In genomic region chr2:84527137-84528129, GRCh38 we compare ENCODE assay signal across 22 cellular contexts. TPM values are rescaled to one million over a fixed set of nuclear protein-coding genes. Genes with fewer than 3 reads are reported as not detected.
A peak's percentile ranks its signal among the peaks of the same experiment; 100 is the strongest.
DNase-seq lines count a peak whose midpoint lies in the region; ATAC-seq and TF ChIP-seq lines count a peak whose summit lies in the region.
"Had no signal": no experiment of that assay in that cellular context is flagged by ENCODE, and none has a peak within 500 bp of the region (broad histone marks: within the 10 kb centered on the region; RNA-seq: fewer than 3 reads in every experiment).

No MANE protein-coding gene starts in this region.

- no peak for TF ChIP-seq CTCF in GM13977 (IDR thresholded peaks at IDR 0.05; ENCODE audit: extremely low read depth, insufficient read depth, missing control alignments)

- no peaks in the 10 kb centered on the region for H3K27me3 Mint-ChIP-seq in activated naive CD4-positive, alpha-beta T cell treated with anti-CD3 and anti-CD28 coated beads for 36 hours (ENCODE audit: low read depth)
- H3K27me3 Mint-ChIP-seq in activated naive CD4-positive, alpha-beta T cell treated with anti-CD3 and anti-CD28 coated beads, Interleukin-2, amount 10 ng/mL, durations not matched to agents 7 days and 5 days = no peaks in the 10 kb centered on the region
- no peaks in the 10 kb centered on the region for H3K27me3 Mint-ChIP-seq in stimulated activated naive CD8-positive, alpha-beta T cell treated with anti-CD3 and anti-CD28 coated beads, Interleukin-15, amount 100 ng/mL, for 72 hours
- H3K27me3 Mint-ChIP-seq: CD4-positive, alpha-beta T cell; progenitor cell of endocrine pancreas had no signal

- no peaks in the 10 kb centered on the region for H3K9me3 Mint-ChIP-seq in activated naive CD4-positive, alpha-beta T cell treated with anti-CD3 and anti-CD28 coated beads for 36 hours
- peaks cover 2% of the 10 kb centered on the region for H3K9me3 Mint-ChIP-seq in activated naive CD4-positive, alpha-beta T cell treated with anti-CD3 and anti-CD28 coated beads, Interleukin-2, amount 10 ng/mL, durations not matched to agents 7 days and 5 days
- peaks cover 9 to 21% of the 10 kb centered on the region in 2 donors for H3K9me3 Mint-ChIP-seq in stimulated activated naive CD8-positive, alpha-beta T cell treated with anti-CD3 and anti-CD28 coated beads, Interleukin-15, amount 100 ng/mL, for 72 hours
- H3K9me3 Mint-ChIP-seq: CD4-positive, alpha-beta T cell; type B pancreatic cell had no signal

- peak overlapping the region; percentile 25 for H3K27ac Mint-ChIP-seq in activated naive CD4-positive, alpha-beta T cell treated with anti-CD3 and anti-CD28 coated beads for 36 hours
- no peak overlapping the region for H3K27ac Mint-ChIP-seq in activated naive CD4-positive, alpha-beta T cell treated with anti-CD3 and anti-CD28 coated beads, Interleukin-2, amount 10 ng/mL, durations not matched to agents 7 days and 5 days
- H3K27ac Mint-ChIP-seq in stimulated activated naive CD8-positive, alpha-beta T cell treated with anti-CD3 and anti-CD28 coated beads, Interleukin-15, amount 100 ng/mL, for 72 hours = peak overlapping the region; percentile 23 to 48
- H3K27ac Mint-ChIP-seq: CD4-positive, alpha-beta T cell; memory B cell; nephron; progenitor cell of endocrine pancreas; type B pancreatic cell had no signal

- no peak overlapping the region for H3K4me3 Mint-ChIP-seq in activated naive CD4-positive, alpha-beta T cell treated with anti-CD3 and anti-CD28 coated beads for 36 hours
- no peak overlapping the region for H3K4me3 Mint-ChIP-seq in activated naive CD4-positive, alpha-beta T cell treated with anti-CD3 and anti-CD28 coated beads, Interleukin-2, amount 10 ng/mL, durations not matched to agents 7 days and 5 days
- no peak overlapping the region for H3K4me3 Mint-ChIP-seq in stimulated activated naive CD8-positive, alpha-beta T cell treated with anti-CD3 and anti-CD28 coated beads, Interleukin-15, amount 100 ng/mL, for 72 hours
- H3K4me3 Mint-ChIP-seq: CD4-positive, alpha-beta T cell; memory B cell; nephron; type B pancreatic cell had no signal

- CTCF ChIA-PET in activated naive CD4-positive, alpha-beta T cell treated with anti-CD3 and anti-CD28 coated beads for 36 hours (lab: Charles Lee) = interaction anchor here (0.9 to 3.0 kb wide), 8 partner anchors 7 to 398 kb away, joined by 3 to 11 read pairs (median 3); partner anchors contain the start of gene DNAH6
- CTCF ChIA-PET in activated naive CD4-positive, alpha-beta T cell treated with anti-CD3 and anti-CD28 coated beads, Interleukin-2, amount 10 ng/mL, durations not matched to agents 7 days and 5 days (lab: Charles Lee) = interaction anchor here (0.7 to 2.2 kb wide), 9 partner anchors 10 to 535 kb away, joined by 3 to 13 read pairs (median 4); no protein-coding TSS in a partner anchor

- peaks cover 17% of the 10 kb centered on the region for H3K4me1 Mint-ChIP-seq in activated naive CD4-positive, alpha-beta T cell treated with anti-CD3 and anti-CD28 coated beads for 36 hours (ENCODE audit: low read depth)
- H3K4me1 Mint-ChIP-seq in activated naive CD4-positive, alpha-beta T cell treated with anti-CD3 and anti-CD28 coated beads, Interleukin-2, amount 10 ng/mL, durations not matched to agents 7 days and 5 days = peaks cover 3% of the 10 kb centered on the region
- H3K4me1 Mint-ChIP-seq in stimulated activated naive CD8-positive, alpha-beta T cell treated with anti-CD3 and anti-CD28 coated beads, Interleukin-15, amount 100 ng/mL, for 72 hours = peaks cover 21% of the 10 kb centered on the region
- H3K4me1 Mint-ChIP-seq: memory B cell, nephron had no signal

- DNase-seq in activated naive CD4-positive, alpha-beta T cell treated with anti-CD3 and anti-CD28 coated beads for 36 hours = no peak
- no peak for DNase-seq in activated naive CD4-positive, alpha-beta T cell treated with anti-CD3 and anti-CD28 coated beads, Interleukin-2, amount 10 ng/mL, durations not matched to agents 7 days and 5 days
- peak; percentile 25 for DNase-seq in amniotic epithelial cell (ENCODE audit: low read depth)
- peak in 1 of 2 donors; percentile 13 for DNase-seq in left colon
- DNase-seq in stimulated activated naive CD8-positive, alpha-beta T cell treated with anti-CD3 and anti-CD28 coated beads, Interleukin-15, amount 100 ng/mL, for 72 hours = no peak
- no peak for DNase-seq in HT-29 (ENCODE audit: low spot score)
- no peak for DNase-seq in GM13977 (ENCODE audit: low spot score)
- DNase-seq: activated T-cell treated with anti-CD3 and anti-CD28 coated beads, Interleukin-2, amount 50 U/mL, for 1 hour; CD4-positive, alpha-beta T cell; DMS79 treated with DMSO at 0.1 percent for 48 hours; effector memory CD4-positive, alpha-beta T cell; GOT3; islet precursor cell; NCI-H1930; NCI-H446; NK-92 treated with Interleukin-12 subunit alpha and Interleukin-12 subunit beta, amount 100 ng/mL, for 24 hours; spleen had no signal

- H3K36me3 Mint-ChIP-seq in activated naive CD4-positive, alpha-beta T cell treated with anti-CD3 and anti-CD28 coated beads for 36 hours (ENCODE audit: low read depth) = no peaks in the 10 kb centered on the region
- peaks cover 2% of the 10 kb centered on the region for H3K36me3 Mint-ChIP-seq in activated naive CD4-positive, alpha-beta T cell treated with anti-CD3 and anti-CD28 coated beads, Interleukin-2, amount 10 ng/mL, durations not matched to agents 7 days and 5 days
- H3K36me3 Mint-ChIP-seq: memory B cell, type B pancreatic cell had no signal

- intact Hi-C loops in activated naive CD4-positive, alpha-beta T cell treated with anti-CD3 and anti-CD28 coated beads for 36 hours (cut with micrococcal nuclease) = loop anchor here (1.0 kb wide), 1 partner anchor 29 kb away; no protein-coding TSS in a partner anchor
- intact Hi-C loops in left colon (cut with DNase I, micrococcal nuclease) = no loop called here

- in situ Hi-C loops in GM13977 (cut with MboI; ENCODE audit: low pct_unique_long_range_greater_than_20kb, low sequenced_read_pairs, unreplicated experiment) = no loop called here

- ATAC-seq in left colon = peak; percentile 90
- peak; percentile 71 for ATAC-seq in stimulated activated naive CD8-positive, alpha-beta T cell treated with anti-CD3 and anti-CD28 coated beads, Interleukin-15, amount 100 ng/mL, for 72 hours
- ATAC-seq in GM21528 (IDR thresholded peaks at IDR 0.05; ENCODE audit: low FRiP score, unreplicated experiment) = no peak

RNA-seq across cellular contexts. Expression of gene DNAH6, which starts 11.1 kb away (rescaled TPM):
- total RNA-seq in activated naive CD4-positive, alpha-beta T cell treated with anti-CD3 and anti-CD28 coated beads for 36 hours = under 1 TPM; 0.07 to 0.62 TPM
- 1 to 10 TPM in 1 of 2 donors, under 1 TPM in 1; 0.61 to 1.3 TPM for total RNA-seq in left colon
- total RNA-seq in HT-29 (2014; rRNA removed; shearing (Covaris generic)) = 0.03 and 0.05 TPM in 2 replicates
